1 cellular context compared by ENCODE assay signal in genomic region chr9:114159562-114160145, GRCh38.
A peak's percentile ranks its signal among the peaks of the same experiment; 100 is the strongest.
TF ChIP-seq lines count a peak whose summit lies in the region.

No MANE protein-coding gene starts in this region.

TF ChIP-seq in HepG2, 621 proteins besides CTCF, POLR2A, EP300 and RAD21 (continued from another document):
- TF ChIP-seq, protein P1, sequence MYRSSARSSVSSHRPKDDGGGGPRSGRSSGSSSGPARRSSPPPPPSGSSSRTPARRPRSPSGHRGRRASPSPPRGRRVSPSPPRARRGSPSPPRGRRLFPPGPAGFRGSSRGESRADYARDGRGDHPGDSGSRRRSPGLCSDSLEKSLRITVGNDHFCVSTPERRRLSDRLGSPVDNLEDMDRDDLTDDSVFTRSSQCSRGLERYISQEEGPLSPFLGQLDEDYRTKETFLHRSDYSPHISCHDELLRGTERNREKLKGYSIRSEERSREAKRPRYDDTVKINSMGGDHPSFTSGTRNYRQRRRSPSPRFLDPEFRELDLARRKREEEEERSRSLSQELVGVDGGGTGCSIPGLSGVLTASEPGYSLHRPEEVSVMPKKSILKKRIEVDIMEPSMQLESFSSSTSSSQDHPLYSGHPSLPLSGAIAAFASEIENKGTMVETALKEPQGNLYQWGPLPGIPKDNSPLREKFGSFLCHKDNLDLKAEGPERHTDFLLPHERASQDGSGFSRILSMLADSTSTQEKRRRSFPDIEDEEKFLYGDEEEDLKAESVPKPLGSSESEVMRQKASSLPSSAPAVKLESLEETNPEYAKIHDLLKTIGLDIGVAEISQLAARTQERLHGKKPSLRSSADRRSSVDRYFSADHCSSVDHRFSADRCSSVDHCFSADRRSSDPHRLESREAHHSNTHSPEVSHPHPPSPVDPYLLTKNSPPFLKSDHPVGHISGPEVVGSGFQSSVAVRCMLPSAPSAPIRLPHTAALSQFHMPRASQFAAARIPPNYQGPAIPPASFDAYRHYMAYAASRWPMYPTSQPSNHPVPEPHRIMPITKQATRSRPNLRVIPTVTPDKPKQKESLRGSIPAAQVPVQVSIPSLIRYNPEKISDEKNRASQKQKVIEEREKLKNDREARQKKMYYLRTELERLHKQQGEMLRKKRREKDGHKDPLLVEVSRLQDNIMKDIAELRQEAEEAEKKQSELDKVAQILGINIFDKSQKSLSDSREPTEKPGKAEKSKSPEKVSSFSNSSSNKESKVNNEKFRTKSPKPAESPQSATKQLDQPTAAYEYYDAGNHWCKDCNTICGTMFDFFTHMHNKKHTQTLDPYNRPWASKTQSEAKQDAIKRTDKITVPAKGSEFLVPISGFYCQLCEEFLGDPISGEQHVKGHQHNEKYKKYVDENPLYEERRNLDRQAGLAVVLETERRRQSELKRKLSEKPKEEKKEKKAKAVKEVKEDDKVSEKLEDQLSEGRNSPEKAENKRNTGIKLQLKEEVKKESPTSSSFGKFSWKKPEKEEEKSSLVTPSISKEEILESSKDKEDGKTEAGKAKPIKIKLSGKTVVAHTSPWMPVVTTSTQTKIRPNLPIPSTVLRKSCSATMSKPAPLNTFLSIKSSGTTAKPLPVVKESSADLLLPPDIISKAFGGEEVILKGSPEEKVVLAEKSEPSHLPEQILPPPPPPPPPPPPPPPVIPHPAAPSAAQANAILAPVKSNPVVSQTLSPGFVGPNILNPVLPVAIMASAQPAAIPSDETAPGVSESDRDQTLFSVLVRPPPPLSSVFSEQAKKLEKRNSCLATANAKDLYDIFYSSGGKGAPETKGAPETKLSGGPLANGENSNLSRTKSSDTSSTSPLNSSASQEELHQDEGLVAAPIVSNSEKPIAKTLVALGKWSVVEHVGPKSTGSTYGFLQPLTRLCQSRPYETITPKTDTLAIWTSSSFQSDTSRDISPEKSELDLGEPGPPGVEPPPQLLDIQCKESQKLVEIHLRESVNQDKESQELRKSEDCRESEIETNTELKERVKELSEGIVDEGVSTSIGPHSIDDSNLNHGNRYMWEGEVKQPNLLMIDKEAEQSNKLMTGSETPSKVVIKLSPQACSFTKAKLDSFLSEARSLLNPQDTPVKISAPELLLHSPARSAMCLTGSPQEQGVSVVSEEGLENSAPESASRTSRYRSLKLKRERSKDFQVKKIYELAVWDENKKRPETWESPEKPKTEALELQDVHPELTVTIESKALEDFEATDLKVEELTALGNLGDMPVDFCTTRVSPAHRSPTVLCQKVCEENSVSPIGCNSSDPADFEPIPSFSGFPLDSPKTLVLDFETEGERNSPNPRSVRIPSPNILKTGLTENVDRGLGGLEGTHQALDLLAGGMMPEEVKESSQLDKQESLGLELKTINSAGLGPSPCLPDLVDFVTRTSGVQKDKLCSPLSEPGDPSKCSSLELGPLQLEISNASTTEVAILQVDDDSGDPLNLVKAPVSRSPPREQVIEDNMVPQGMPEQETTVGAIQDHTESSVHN (CRISPR knock-in tag; IDR thresholded peaks at IDR 0.05), result no peak
- TF ChIP-seq SOX13 (IDR thresholded peaks at IDR 0.05) (no peak), SOX13 (CRISPR knock-in tag; conservative IDR thresholded peaks at IDR 0.05 in 1 of 2, IDR thresholded peaks at IDR 0.05 in 1 of 2) (0 out of 4 replicates have a peak, but pooled peaks of 1 of the 2 experiments have one; percentile 13), ZNF432 (CRISPR knock-in tag; IDR thresholded peaks at IDR 0.05; ENCODE audit: borderline replicate concordance) (no peak), ZNF589 (CRISPR knock-in tag; conservative IDR thresholded peaks at IDR 0.05) (no peak), ZNF24 (IDR thresholded peaks at IDR 0.05) (no peak), XRCC5 (optimal IDR thresholded peaks at IDR 0.05; ENCODE audit: low read length) (peak; percentile 27), ZNF329 (CRISPR knock-in tag; IDR thresholded peaks at IDR 0.05; ENCODE audit: low read depth) (no peak), HNF4A (CRISPR knock-in tag; IDR thresholded peaks at IDR 0.05) (peak; percentile 79), ZFX (CRISPR knock-in tag; IDR thresholded peaks at IDR 0.05; ENCODE audit: low read depth) (peak; percentile 19; the same call in 1 of the 2 replicates), ZZZ3 (CRISPR knock-in tag; IDR thresholded peaks at IDR 0.05; ENCODE audit: borderline replicate concordance) (no peak), ARNTL (CRISPR knock-in tag; IDR thresholded peaks at IDR 0.05) (no peak), HNF4G (IDR thresholded peaks at IDR 0.05; ENCODE audit: borderline replicate concordance, low read depth, low read length) (peak; percentile 65), HNF4G (CRISPR knock-in tag; IDR thresholded peaks at IDR 0.05; ENCODE audit: borderline replicate concordance, low read depth) (no peak), ZNF205 (CRISPR knock-in tag; IDR thresholded peaks at IDR 0.05) (no peak), BRD4 (CRISPR knock-in tag; IDR thresholded peaks at IDR 0.05) (no peak), FOXA3 (CRISPR knock-in tag; IDR thresholded peaks at IDR 0.05) (no peak), AGO2 (optimal IDR thresholded peaks at IDR 0.05; ENCODE audit: low read depth, low read length) (peak; percentile 45), BCL6 (CRISPR knock-in tag; IDR thresholded peaks at IDR 0.05) (peak; percentile 92), NR2C2 (CRISPR knock-in tag; IDR thresholded peaks at IDR 0.05; ENCODE audit: borderline replicate concordance) (peak; percentile 78), HOXA3 (CRISPR knock-in tag; IDR thresholded peaks at IDR 0.05) (0 out of 2 replicates have a peak, but pooled peaks have one; percentile 24)
- TF ChIP-seq, protein P2, sequence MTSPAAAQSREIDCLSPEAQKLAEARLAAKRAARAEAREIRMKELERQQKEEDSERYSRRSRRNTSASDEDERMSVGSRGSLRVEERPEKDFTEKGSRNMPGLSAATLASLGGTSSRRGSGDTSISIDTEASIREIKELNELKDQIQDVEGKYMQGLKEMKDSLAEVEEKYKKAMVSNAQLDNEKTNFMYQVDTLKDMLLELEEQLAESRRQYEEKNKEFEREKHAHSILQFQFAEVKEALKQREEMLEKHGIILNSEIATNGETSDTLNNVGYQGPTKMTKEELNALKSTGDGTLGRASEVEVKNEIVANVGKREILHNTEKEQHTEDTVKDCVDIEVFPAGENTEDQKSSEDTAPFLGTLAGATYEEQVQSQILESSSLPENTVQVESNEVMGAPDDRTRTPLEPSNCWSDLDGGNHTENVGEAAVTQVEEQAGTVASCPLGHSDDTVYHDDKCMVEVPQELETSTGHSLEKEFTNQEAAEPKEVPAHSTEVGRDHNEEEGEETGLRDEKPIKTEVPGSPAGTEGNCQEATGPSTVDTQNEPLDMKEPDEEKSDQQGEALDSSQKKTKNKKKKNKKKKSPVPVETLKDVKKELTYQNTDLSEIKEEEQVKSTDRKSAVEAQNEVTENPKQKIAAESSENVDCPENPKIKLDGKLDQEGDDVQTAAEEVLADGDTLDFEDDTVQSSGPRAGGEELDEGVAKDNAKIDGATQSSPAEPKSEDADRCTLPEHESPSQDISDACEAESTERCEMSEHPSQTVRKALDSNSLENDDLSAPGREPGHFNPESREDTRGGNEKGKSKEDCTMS (CRISPR knock-in tag; conservative IDR thresholded peaks at IDR 0.05), result no peak
- TF ChIP-seq, protein P3, sequence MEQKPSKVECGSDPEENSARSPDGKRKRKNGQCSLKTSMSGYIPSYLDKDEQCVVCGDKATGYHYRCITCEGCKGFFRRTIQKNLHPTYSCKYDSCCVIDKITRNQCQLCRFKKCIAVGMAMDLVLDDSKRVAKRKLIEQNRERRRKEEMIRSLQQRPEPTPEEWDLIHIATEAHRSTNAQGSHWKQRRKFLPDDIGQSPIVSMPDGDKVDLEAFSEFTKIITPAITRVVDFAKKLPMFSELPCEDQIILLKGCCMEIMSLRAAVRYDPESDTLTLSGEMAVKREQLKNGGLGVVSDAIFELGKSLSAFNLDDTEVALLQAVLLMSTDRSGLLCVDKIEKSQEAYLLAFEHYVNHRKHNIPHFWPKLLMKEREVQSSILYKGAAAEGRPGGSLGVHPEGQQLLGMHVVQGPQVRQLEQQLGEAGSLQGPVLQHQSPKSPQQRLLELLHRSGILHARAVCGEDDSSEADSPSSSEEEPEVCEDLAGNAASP (CRISPR knock-in tag; IDR thresholded peaks at IDR 0.05; ENCODE audit: borderline replicate concordance), result peak; percentile 81; the same call in 1 of the 2 replicates
TF ChIP-seq in HepG2: peak in this region for 28.
